ENCODE assay signal across 33 cellular contexts in genomic region chr7:151291206-151291605, GRCh38.
"Had no signal": no experiment of that assay in that cellular context is flagged by ENCODE, and none has a peak within 500 bp of the region (broad histone marks: within the 10 kb centered on the region; RNA-seq: fewer than 3 reads in every experiment).

No MANE protein-coding gene starts in this region.

- H3K4me1 ChIP-seq: esophagus muscularis mucosa, heart right ventricle, pancreas, prostate gland, right atrium auricular region, stomach, thyroid gland had no signal

- H3K27me3 ChIP-seq: esophagus muscularis mucosa, pancreas, right atrium auricular region, sigmoid colon, thyroid gland had no signal

- H3K27ac Mint-ChIP-seq: effector memory CD8-positive, alpha-beta T cell; immature natural killer cell; memory B cell; mesothelial cell of epicardium; natural killer cell treated with Interleukin-12 subunit alpha and Interleukin-12 subunit beta and Interleukin-15 and Interleukin-18, amount 100 ng/mL, for 72 hours; stimulated activated effector memory CD8-positive, alpha-beta T cell treated with anti-CD3 and anti-CD28 coated beads, Interleukin-12 subunit alpha, Interleukin-12 subunit beta, amount 100 ng/mL, for 72 hours; type B pancreatic cell had no signal

- H3K4me3 Mint-ChIP-seq: effector memory CD8-positive, alpha-beta T cell; immature natural killer cell; memory B cell; mesothelial cell of epicardium; naive B cell; natural killer cell treated with Interleukin-12 subunit alpha and Interleukin-12 subunit beta and Interleukin-15 and Interleukin-18, amount 100 ng/mL, for 72 hours; neural crest cell; stimulated activated effector memory CD8-positive, alpha-beta T cell treated with anti-CD3 and anti-CD28 coated beads, Interleukin-12 subunit alpha, Interleukin-12 subunit beta, amount 100 ng/mL, for 72 hours; type B pancreatic cell had no signal

- DNase-seq: cerebellar nuclear complex; cortex of kidney; effector memory CD8-positive, alpha-beta T cell; foreskin melanocyte; glutamatergic neuron; heart right ventricle; hippocampal formation; immature natural killer cell; islet precursor cell; kidney glomerular epithelial cell; left colon; left ventricle myocardium superior; lower lobe of right lung; mucosa of descending colon; naive B cell; pancreas; sigmoid colon; stimulated activated CD4-positive, alpha-beta T cell treated with anti-CD3 and anti-CD28 coated beads, Interleukin-2, amount 100 ng/mL, for 24 hours; stimulated activated CD4-positive, alpha-beta T cell treated with anti-CD3 and anti-CD28 coated beads, Interleukin-4, amount 100 ng/mL, for 24 hours; stimulated activated naive CD4-positive, alpha-beta T cell treated with Interleukin-2 at 50 U/mL for 16 hours; stomach; thyroid gland had no signal

- H3K9me3 ChIP-seq: lower lobe of right lung, mucosa of descending colon, neutrophil, pancreas, prostate gland, right atrium auricular region, thyroid gland had no signal

- H3K4me3 ChIP-seq: esophagus muscularis mucosa, heart right ventricle, lower lobe of right lung, mucosa of descending colon, pancreas, prostate gland, right atrium auricular region, sigmoid colon, stomach, thyroid gland had no signal

- H3K4me1 Mint-ChIP-seq: immature natural killer cell; memory B cell; mesothelial cell of epicardium; naive B cell; neural crest cell; stimulated activated effector memory CD8-positive, alpha-beta T cell treated with anti-CD3 and anti-CD28 coated beads, Interleukin-12 subunit alpha, Interleukin-12 subunit beta, amount 100 ng/mL, for 72 hours had no signal

- H3K36me3 Mint-ChIP-seq: mesothelial cell of epicardium; naive B cell; natural killer cell treated with Interleukin-12 subunit alpha and Interleukin-12 subunit beta and Interleukin-15 and Interleukin-18, amount 100 ng/mL, for 72 hours; stimulated activated effector memory CD8-positive, alpha-beta T cell treated with anti-CD3 and anti-CD28 coated beads, Interleukin-12 subunit alpha, Interleukin-12 subunit beta, amount 100 ng/mL, for 72 hours; type B pancreatic cell had no signal

- H3K27ac ChIP-seq: epithelial cell of prostate, esophagus muscularis mucosa, heart right ventricle, lower lobe of right lung, neutrophil, pancreas, prostate gland, right atrium auricular region, sigmoid colon, stomach, thyroid gland had no signal

- H3K36me3 ChIP-seq: esophagus muscularis mucosa, heart right ventricle, lower lobe of right lung, neutrophil, pancreas, prostate gland, right atrium auricular region, sigmoid colon, stomach, thyroid gland had no signal

- ATAC-seq: effector memory CD8-positive, alpha-beta T cell; heart right ventricle; left colon; left ventricle myocardium superior; lower lobe of right lung; mucosa of descending colon; natural killer cell treated with Interleukin-12 subunit alpha and Interleukin-12 subunit beta and Interleukin-15 and Interleukin-18, amount 100 ng/mL, for 72 hours; pancreas; stimulated activated effector memory CD8-positive, alpha-beta T cell treated with anti-CD3 and anti-CD28 coated beads, Interleukin-12 subunit alpha, Interleukin-12 subunit beta, amount 100 ng/mL, for 72 hours had no signal

- H3K9me3 Mint-ChIP-seq: natural killer cell treated with Interleukin-12 subunit alpha and Interleukin-12 subunit beta and Interleukin-15 and Interleukin-18, amount 100 ng/mL, for 72 hours; neural crest cell; type B pancreatic cell had no signal
